Comparison of ENCODE assay signal across 17 cellular contexts in the genomic region with DNA sequence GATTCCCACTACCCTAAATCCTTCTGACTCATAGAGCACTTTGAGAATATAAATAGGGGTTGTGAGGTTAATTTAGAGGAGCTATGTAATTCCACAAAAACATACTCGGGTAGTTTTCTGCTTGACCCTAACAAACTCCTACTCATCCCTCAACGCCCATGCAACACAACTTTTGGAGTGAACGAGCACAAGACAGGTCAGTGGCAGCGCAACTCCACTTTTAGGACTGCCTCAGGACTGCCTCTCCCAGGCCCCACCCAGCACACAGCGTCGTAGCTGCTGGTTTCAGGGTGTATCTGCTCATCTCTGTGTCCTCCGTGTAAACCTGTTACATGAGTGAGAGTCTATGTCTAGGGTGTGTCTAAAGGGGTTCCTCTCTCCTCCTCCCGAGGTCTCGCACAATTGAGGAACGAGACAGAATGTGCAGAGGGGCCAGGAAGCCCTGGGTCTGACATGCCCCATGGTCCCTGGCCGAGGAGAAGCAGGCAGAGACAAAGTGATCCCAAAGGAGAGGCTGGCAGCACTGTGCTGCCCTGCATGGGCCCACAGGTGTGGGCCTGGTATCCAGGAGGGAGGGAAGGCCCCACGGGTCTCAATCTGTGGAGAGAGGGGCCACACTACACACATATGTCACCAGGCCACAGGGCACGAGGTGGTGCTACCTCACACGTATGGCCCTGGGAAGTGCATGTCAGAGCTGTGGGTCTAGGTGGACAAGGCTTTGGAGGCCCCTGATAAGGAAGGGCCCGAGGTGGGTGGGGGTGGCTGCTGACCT. TPM values are rescaled to one million over a fixed set of nuclear protein-coding genes. Genes with fewer than 3 reads are reported as not detected.
DNase-seq lines count a peak whose midpoint lies in the region; ATAC-seq and TF ChIP-seq lines count a peak whose summit lies in the region.
"Had no signal": no experiment of that assay in that cellular context is flagged by ENCODE, and none has a peak within 500 bp of the region (broad histone marks: within the 10 kb centered on the region; RNA-seq: fewer than 3 reads in every experiment).

No MANE protein-coding gene starts in this region.

- CTCF ChIA-PET in activated CD4-positive, alpha-beta T cell treated with anti-CD3 and anti-CD28 coated beads for 36 hours (lab: Charles Lee), result interaction anchor here (0.7 to 1.5 kb wide), 2 partner anchors 39 to 88 kb away, joined by 4 to 6 read pairs; no protein-coding TSS in a partner anchor

- POLR2A ChIA-PET in activated CD4-positive, alpha-beta T cell treated with anti-CD3 and anti-CD28 coated beads for 36 hours (lab: Charles Lee), result interaction anchor here (1.5 kb wide), 1 partner anchor 22 kb away, joined by 3 read pairs; no protein-coding TSS in a partner anchor

- peaks cover 7% of the 10 kb centered on the region for H3K27me3 ChIP-seq in lower lobe of right lung (ENCODE audit: low read depth)
- H3K27me3 ChIP-seq: breast epithelium, pancreas had no signal

- intact Hi-C loops in activated CD4-positive, alpha-beta T cell treated with anti-CD3 and anti-CD28 coated beads for 36 hours (cut with DNase I, micrococcal nuclease), result no loop called here
- intact Hi-C loops in lower lobe of right lung (cut with DNase I), result no loop called here

- H3K9me3 ChIP-seq in lower lobe of right lung, result no peaks in the 10 kb centered on the region
- H3K9me3 ChIP-seq: breast epithelium, pancreas, thoracic aorta had no signal

- no peak overlapping the region for H3K27ac ChIP-seq in lower lobe of right lung
- H3K27ac ChIP-seq: breast epithelium, pancreas, thoracic aorta had no signal

- H3K27me3 Mint-ChIP-seq in activated CD4-positive, alpha-beta T cell treated with anti-CD3 and anti-CD28 coated beads for 36 hours, result no peaks in the 10 kb centered on the region
- peaks cover 4 to 11% of the 10 kb centered on the region in 2 donors for H3K27me3 Mint-ChIP-seq in stimulated activated naive B cell treated with anti-CD40 and anti-IgM and Interleukin-4, amounts not matched to agents 10 μg/mL and 1 μg/mL and 100 μg/mL, for 72 hours
- H3K27me3 Mint-ChIP-seq: activated CD4-positive, alpha-beta T cell treated with anti-CD3 and anti-CD28 coated beads, Interleukin-2, amount 10 ng/mL, durations not matched to agents 7 days and 5 days; CD4-positive, alpha-beta memory T cell had no signal

- no peaks in the 10 kb centered on the region for H3K4me1 Mint-ChIP-seq in activated CD4-positive, alpha-beta T cell treated with anti-CD3 and anti-CD28 coated beads for 36 hours
- H3K4me1 Mint-ChIP-seq in stimulated activated naive B cell treated with anti-CD40 and anti-IgM and Interleukin-4, amounts not matched to agents 10 μg/mL and 1 μg/mL and 100 μg/mL, for 72 hours, result no peaks in the 10 kb centered on the region
- H3K4me1 Mint-ChIP-seq: activated CD4-positive, alpha-beta T cell treated with anti-CD3 and anti-CD28 coated beads, Interleukin-2, amount 10 ng/mL, durations not matched to agents 7 days and 5 days; CD4-positive, alpha-beta memory T cell had no signal

- no peaks in the 10 kb centered on the region for H3K9me3 Mint-ChIP-seq in activated CD4-positive, alpha-beta T cell treated with anti-CD3 and anti-CD28 coated beads for 36 hours (ENCODE audit: low read depth)
- H3K9me3 Mint-ChIP-seq in stimulated activated naive B cell treated with anti-CD40 and anti-IgM and Interleukin-4, amounts not matched to agents 10 μg/mL and 1 μg/mL and 100 μg/mL, for 72 hours, result no peaks in the 10 kb centered on the region
- H3K9me3 Mint-ChIP-seq: activated CD4-positive, alpha-beta T cell treated with anti-CD3 and anti-CD28 coated beads, Interleukin-2, amount 10 ng/mL, durations not matched to agents 7 days and 5 days; CD4-positive, alpha-beta memory T cell had no signal

- no peak overlapping the region for H3K4me3 ChIP-seq in lower lobe of right lung
- H3K4me3 ChIP-seq: breast epithelium, pancreas, thoracic aorta had no signal

- ATAC-seq in activated CD4-positive, alpha-beta T cell treated with anti-CD3 and anti-CD28 coated beads for 36 hours, result no peak
- no peak for ATAC-seq in lower lobe of right lung
- ATAC-seq in stimulated activated naive B cell treated with anti-CD40 and anti-IgM and Interleukin-4, amounts not matched to agents 10 μg/mL and 1 μg/mL and 100 μg/mL, for 72 hours (replicated peaks), result no peak
- no peak for ATAC-seq in GM19023 (IDR thresholded peaks at IDR 0.05; ENCODE audit: unreplicated experiment)
- ATAC-seq: pancreas had no signal

- H3K27ac Mint-ChIP-seq in activated CD4-positive, alpha-beta T cell treated with anti-CD3 and anti-CD28 coated beads for 36 hours, result no peak overlapping the region
- peak overlapping the region; percentile 62 for H3K27ac Mint-ChIP-seq in stimulated activated naive B cell treated with anti-CD40 and anti-IgM and Interleukin-4, amounts not matched to agents 10 μg/mL and 1 μg/mL and 100 μg/mL, for 72 hours
- H3K27ac Mint-ChIP-seq: activated CD4-positive, alpha-beta T cell treated with anti-CD3 and anti-CD28 coated beads, Interleukin-2, amount 10 ng/mL, durations not matched to agents 7 days and 5 days had no signal

- DNase-seq in activated CD4-positive, alpha-beta T cell treated with anti-CD3 and anti-CD28 coated beads for 36 hours, result peak; percentile 1
- DNase-seq in activated CD4-positive, alpha-beta T cell treated with anti-CD3 and anti-CD28 coated beads, Interleukin-2, amount 50 U/mL, for 4 hours, result no peak
- DNase-seq in activated CD8-positive, alpha-beta memory T cell treated with anti-CD3 and anti-CD28 coated beads, Interleukin-2, amount 50 U/mL, for 48 hours, result peak; percentile 42
- DNase-seq in lower lobe of right lung (peak; percentile 31), NCI-H2107 treated with DMSO at 0.1 percent for 48 hours (lab: John Stamatoyannopoulos, UW; ENCODE audit: unreplicated experiment) (no peak)
- no peak for DNase-seq in stimulated activated naive B cell treated with anti-CD40 and anti-IgM and Interleukin-4, amounts not matched to agents 10 μg/mL and 1 μg/mL and 100 μg/mL, for 72 hours
- DNase-seq in stimulated activated CD4-positive, alpha-beta T cell treated with anti-CD3 and anti-CD28 coated beads, Interleukin-2, amount 100 ng/mL, for 24 hours, result no peak
- DNase-seq: 8988T; activated CD4-positive, alpha-beta T cell treated with anti-CD3 and anti-CD28 coated beads, Interleukin-2, amount 10 ng/mL, durations not matched to agents 7 days and 5 days; CD4-positive, alpha-beta memory T cell; NCI-H2029; NCI-H774 had no signal

- H3K36me3 Mint-ChIP-seq in activated CD4-positive, alpha-beta T cell treated with anti-CD3 and anti-CD28 coated beads for 36 hours (ENCODE audit: low read depth), result no peaks in the 10 kb centered on the region
- no peaks in the 10 kb centered on the region for H3K36me3 Mint-ChIP-seq in stimulated activated naive B cell treated with anti-CD40 and anti-IgM and Interleukin-4, amounts not matched to agents 10 μg/mL and 1 μg/mL and 100 μg/mL, for 72 hours
- H3K36me3 Mint-ChIP-seq: CD4-positive, alpha-beta memory T cell had no signal

- H3K4me3 Mint-ChIP-seq in activated CD4-positive, alpha-beta T cell treated with anti-CD3 and anti-CD28 coated beads for 36 hours, result no peak overlapping the region
- no peak overlapping the region for H3K4me3 Mint-ChIP-seq in stimulated activated naive B cell treated with anti-CD40 and anti-IgM and Interleukin-4, amounts not matched to agents 10 μg/mL and 1 μg/mL and 100 μg/mL, for 72 hours
- H3K4me3 Mint-ChIP-seq: activated CD4-positive, alpha-beta T cell treated with anti-CD3 and anti-CD28 coated beads, Interleukin-2, amount 10 ng/mL, durations not matched to agents 7 days and 5 days; CD4-positive, alpha-beta memory T cell had no signal

- no peaks in the 10 kb centered on the region for H3K36me3 ChIP-seq in lower lobe of right lung
- H3K36me3 ChIP-seq: breast epithelium, pancreas, thoracic aorta had no signal

- H3K4me1 ChIP-seq in lower lobe of right lung, result no peaks in the 10 kb centered on the region
- H3K4me1 ChIP-seq: breast epithelium, pancreas had no signal

- TF ChIP-seq CTCF in lower lobe of right lung (IDR thresholded peaks at IDR 0.05), result no peak

RNA-seq across cellular contexts. Expression of gene CAMK2B, which starts 45.5 kb away (rescaled TPM):
- total RNA-seq in activated CD4-positive, alpha-beta T cell treated with anti-CD3 and anti-CD28 coated beads for 36 hours, result 1 to 10 TPM; 1.1 to 1.8 TPM
- total RNA-seq in lower lobe of right lung, result 0.30 TPM
- total RNA-seq: activated CD4-positive, alpha-beta T cell treated with anti-CD3 and anti-CD28 coated beads, Interleukin-2, amount 10 ng/mL, durations not matched to agents 7 days and 5 days; CD4-positive, alpha-beta memory T cell; fibroblast of villous mesenchyme had no signal

Comparison
In these comparisons a context has a peak if more than half of its experiments do, and no peak if none do; other contexts are left out.
1. DNase-seq: peak in activated CD4-positive, alpha-beta T cell treated with anti-CD3 and anti-CD28 coated beads for 36 hours (single experiment), activated CD8-positive, alpha-beta memory T cell treated with anti-CD3 and anti-CD28 coated beads, Interleukin-2, amount 50 U/mL, for 48 hours (single experiment) and lower lobe of right lung (single experiment); none in activated CD4-positive, alpha-beta T cell treated with anti-CD3 and anti-CD28 coated beads, Interleukin-2, amount 50 U/mL, for 4 hours (0 of 2), stimulated activated naive B cell treated with anti-CD40 and anti-IgM and Interleukin-4, amounts not matched to agents 10 μg/mL and 1 μg/mL and 100 μg/mL, for 72 hours (single experiment), NCI-H2107 treated with DMSO at 0.1 percent for 48 hours (single experiment) and stimulated activated CD4-positive, alpha-beta T cell treated with anti-CD3 and anti-CD28 coated beads, Interleukin-2, amount 100 ng/mL, for 24 hours (0 of 2).